8 cellular contexts compared by ENCODE assay signal in the genomic region with DNA sequence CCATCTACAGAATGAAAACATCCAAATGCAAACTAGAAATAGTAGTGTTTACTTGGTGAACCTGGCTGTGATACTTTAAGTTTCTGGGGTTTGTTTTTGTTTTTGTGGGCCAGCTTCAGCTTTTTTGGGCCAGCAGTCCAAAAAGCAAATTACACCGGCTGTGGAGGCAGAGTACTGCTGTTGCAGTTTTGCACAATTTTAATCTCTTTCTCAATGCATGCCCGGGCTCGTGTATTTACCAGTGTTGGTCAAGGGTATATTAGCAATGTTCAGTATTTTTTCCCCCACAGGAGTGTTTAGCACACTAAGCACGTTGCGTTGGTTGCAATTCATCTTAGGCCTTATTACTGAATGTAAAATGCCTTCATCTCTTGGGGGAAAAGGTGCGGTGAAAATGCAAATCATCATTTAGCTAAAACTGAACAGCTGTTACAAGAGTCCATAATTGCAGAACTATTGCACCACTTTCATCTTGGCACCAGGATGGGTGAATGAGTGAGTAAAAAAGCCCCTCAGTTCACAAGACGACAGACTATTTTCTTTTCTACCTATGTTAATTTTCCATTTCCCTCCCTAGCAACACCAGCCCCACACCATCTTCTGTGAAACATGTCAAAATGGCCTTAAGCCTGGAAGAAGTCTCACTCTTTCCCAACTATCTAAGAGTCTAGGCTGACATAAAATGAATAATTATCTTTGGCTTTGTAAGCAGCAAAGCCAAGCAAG. TPM values are rescaled to one million over a fixed set of nuclear protein-coding genes. Genes with fewer than 3 reads are reported as not detected.
DNase-seq lines count a peak whose midpoint lies in the region; ATAC-seq and TF ChIP-seq lines count a peak whose summit lies in the region.

No MANE protein-coding gene starts in this region.

- peaks cover 11% of the 10 kb centered on the region for H3K4me1 ChIP-seq in SJSA1 (replicated peaks)
- peaks cover 35 to 42% of the 10 kb centered on the region in 2 experiments for H3K4me1 ChIP-seq in neutrophil (ENCODE audit: control insufficient read depth in 1 of 2, insufficient read depth in 1 of 2, low read depth in 1 of 2, low read length in 1 of 2)

- H3K27me3 ChIP-seq in SJSA1 (replicated peaks) (no peaks in the 10 kb centered on the region), neutrophil (no peaks in the 10 kb centered on the region)

- no peaks in the 10 kb centered on the region for H3K9me3 Mint-ChIP-seq in activated naive CD4-positive, alpha-beta T cell treated with anti-CD3 and anti-CD28 coated beads, Interleukin-2, amount 10 ng/mL, durations not matched to agents 7 days and 5 days

- peak overlapping the region; percentile 95 for H3K4me3 Mint-ChIP-seq in activated naive CD4-positive, alpha-beta T cell treated with anti-CD3 and anti-CD28 coated beads, Interleukin-2, amount 10 ng/mL, durations not matched to agents 7 days and 5 days

- CTCF ChIA-PET in activated naive CD4-positive, alpha-beta T cell treated with anti-CD3 and anti-CD28 coated beads, Interleukin-2, amount 10 ng/mL, durations not matched to agents 7 days and 5 days (lab: Charles Lee), result interaction anchor here (0.7 to 2.3 kb wide), 5 partner anchors 28 to 41 kb away, joined by 3 to 13 read pairs (median 5); partner anchors contain the start of gene MRPL1
- CTCF ChIA-PET in GM10248 (lab: Yijun Ruan, JAX), result interaction anchor here (1.4 to 1.7 kb wide), 4 partner anchors 21 to 41 kb away, joined by 4 to 9 read pairs (median 4); partner anchors contain the start of gene MRPL1

- POLR2A ChIA-PET in GM10248 (lab: Yijun Ruan, JAX), result interaction anchor here (1.7 kb wide), 1 partner anchor 41 kb away, joined by 9 read pairs; the partner anchor contains the start of gene MRPL1

- H3K4me1 Mint-ChIP-seq in activated naive CD4-positive, alpha-beta T cell treated with anti-CD3 and anti-CD28 coated beads, Interleukin-2, amount 10 ng/mL, durations not matched to agents 7 days and 5 days, result peaks cover 43% of the 10 kb centered on the region

- peaks cover 18% of the 10 kb centered on the region for H3K36me3 Mint-ChIP-seq in activated naive CD4-positive, alpha-beta T cell treated with anti-CD3 and anti-CD28 coated beads, Interleukin-2, amount 10 ng/mL, durations not matched to agents 7 days and 5 days

- ATAC-seq in HG02970 (IDR thresholded peaks at IDR 0.05; ENCODE audit: low FRiP score, unreplicated experiment), result no peak

- H3K4me3 ChIP-seq in SJSA1 (peak overlapping the region; percentile 84), epithelial cell of proximal tubule (ENCODE audit: low read depth, low read length) (peak overlapping the region; percentile 89), neutrophil (ENCODE audit: low read depth in 1 of 2, low read length in 1 of 2) (peak overlapping the region; percentile 98)

- H3K9me3 ChIP-seq in SJSA1 (replicated peaks) (no peaks in the 10 kb centered on the region), neutrophil (no peaks in the 10 kb centered on the region)

- TF ChIP-seq CTCF in epithelial cell of proximal tubule (conservative IDR thresholded peaks at IDR 0.05; ENCODE audit: low read depth, low read length), result no peak
- no peak for TF ChIP-seq CTCF in neutrophil (IDR thresholded peaks at IDR 0.05)
- TF ChIP-seq CTCF in GM10248 (IDR thresholded peaks at IDR 0.05; ENCODE audit: control extremely low read depth, extremely low read depth, low read depth, missing control alignments), result no peak

- DNase-seq in activated naive CD4-positive, alpha-beta T cell treated with anti-CD3 and anti-CD28 coated beads, Interleukin-2, amount 10 ng/mL, durations not matched to agents 7 days and 5 days, result peak; percentile 27
- DNase-seq in activated naive CD4-positive, alpha-beta T cell treated with Interleukin-2 at 50 U/mL for 16 hours, result no peak
- no peak for DNase-seq in SJSA1 (ENCODE audit: low read depth in 1 of 2, low spot score in 2 of 2)
- no peak for DNase-seq in epithelial cell of proximal tubule (ENCODE audit: low read depth)
- no peak for DNase-seq in GM10248 (ENCODE audit: extremely low spot score)
- no peak for DNase-seq in NCI-H510A (lab: John Stamatoyannopoulos, UW)

- peak overlapping the region; percentile 100 for H3K27ac Mint-ChIP-seq in activated naive CD4-positive, alpha-beta T cell treated with anti-CD3 and anti-CD28 coated beads, Interleukin-2, amount 10 ng/mL, durations not matched to agents 7 days and 5 days

- H3K27ac ChIP-seq in SJSA1 (no peak overlapping the region), neutrophil (peak overlapping the region; percentile 99)

- H3K36me3 ChIP-seq in SJSA1 (peaks cover 4% of the 10 kb centered on the region), neutrophil (no peaks in the 10 kb centered on the region)

- H3K27me3 Mint-ChIP-seq in activated naive CD4-positive, alpha-beta T cell treated with anti-CD3 and anti-CD28 coated beads, Interleukin-2, amount 10 ng/mL, durations not matched to agents 7 days and 5 days, result peaks cover 4% of the 10 kb centered on the region

RNA-seq across cellular contexts. Expression of gene CNOT6L, which starts 1.8 kb away (rescaled TPM):
- 9.2 and 10.8 TPM in 2 replicates for total RNA-seq in SJSA1 (2014; rRNA removed; shearing (Covaris generic))
- total RNA-seq in epithelial cell of proximal tubule, result 5.7 and 8.6 TPM in 2 replicates

RNA-seq across cellular contexts. Expression of gene MRPL1, which starts 41.6 kb away (rescaled TPM):
- total RNA-seq in SJSA1 (2014; rRNA removed; shearing (Covaris generic)), result 42.4 and 48.4 TPM in 2 replicates
- 42.1 and 54.2 TPM in 2 replicates for total RNA-seq in epithelial cell of proximal tubule
